In the genomic region with DNA sequence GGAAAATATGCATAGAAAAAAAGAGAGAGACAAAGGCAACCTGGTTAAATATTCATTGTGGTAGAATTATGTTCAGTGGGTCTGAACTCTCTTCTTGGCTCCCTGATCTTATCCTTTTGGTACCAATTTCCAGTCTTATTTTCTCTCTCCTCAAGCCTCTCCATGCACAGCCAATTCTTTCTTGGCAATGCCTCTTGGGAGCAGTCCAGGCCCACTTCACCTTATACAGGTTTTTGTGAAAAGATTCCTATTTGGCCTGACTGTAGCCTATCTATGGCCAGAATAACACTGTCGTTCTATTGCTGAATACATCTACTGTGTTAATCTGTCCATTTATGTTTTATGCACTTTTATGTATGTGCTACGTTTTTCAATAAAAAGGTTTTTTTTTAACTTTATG, we compare ENCODE assay signal across 25 cellular contexts.
"Had no signal": no experiment of that assay in that cellular context is flagged by ENCODE, and none has a peak within 500 bp of the region (broad histone marks: within the 10 kb centered on the region; RNA-seq: fewer than 3 reads in every experiment).

No MANE protein-coding gene starts in this region.

- H3K36me3 ChIP-seq: colonic mucosa, gastrocnemius medialis, left lung, lower lobe of right lung, neural progenitor cell, stomach had no signal

- H3K27me3 ChIP-seq: colonic mucosa, testis had no signal

- H3K4me1 ChIP-seq: colonic mucosa, testis had no signal

- H3K9me3 ChIP-seq: colonic mucosa, gastrocnemius medialis, left lung, lower lobe of right lung, stomach, testis had no signal

- H3K27ac ChIP-seq: colonic mucosa, gastrocnemius medialis, left lung, lower lobe of right lung, neural progenitor cell, stomach, testis had no signal

- H3K4me3 ChIP-seq: colonic mucosa, gastrocnemius medialis, left lung, lower lobe of right lung, neural progenitor cell, stomach, testis had no signal

- DNase-seq: activated CD4-positive, alpha-beta T cell treated with anti-CD3 and anti-CD28 coated beads for 1 hour; activated CD4-positive, alpha-beta T cell treated with anti-CD3 and anti-CD28 coated beads, Interleukin-2, amount 50 U/mL, for 1 hour; activated CD8-positive, alpha-beta memory T cell treated with anti-CD3 and anti-CD28 coated beads, Interleukin-2, amount 10 ng/mL, durations not matched to agents 7 days and 5 days; activated CD8-positive, alpha-beta T cell treated with anti-CD3 and anti-CD28 coated beads, Interleukin-2, amount 10 ng/mL, durations not matched to agents 7 days and 5 days; activated T-cell treated with anti-CD3 and anti-CD28 coated beads, Interleukin-2, amount 50 U/mL, for 48 hours; anterior cingulate cortex; colonic mucosa; effector memory CD4-positive, alpha-beta T cell; gastrocnemius medialis; glutamatergic neuron; left lung; lower lobe of right lung; mesenchymal stem cell; natural killer cell; posterior cingulate gyrus; right cardiac atrium; stimulated activated CD4-positive, alpha-beta T cell treated with anti-CD3 and anti-CD28 coated beads, Interleukin-15, amount 100 ng/mL, for 24 hours; stimulated activated CD4-positive, alpha-beta T cell treated with anti-CD3 and anti-CD28 coated beads, Interleukin-2, amount 100 ng/mL, for 24 hours; stimulated activated naive B cell treated with anti-CD40 and anti-IgM and Interleukin-4, amounts not matched to agents 10 μg/mL and 1 μg/mL and 100 μg/mL, for 72 hours; stomach; testis; trophoblast cell had no signal

- ATAC-seq: activated CD8-positive, alpha-beta memory T cell treated with anti-CD3 and anti-CD28 coated beads, Interleukin-2, amount 10 ng/mL, durations not matched to agents 7 days and 5 days; activated CD8-positive, alpha-beta T cell treated with anti-CD3 and anti-CD28 coated beads, Interleukin-2, amount 10 ng/mL, durations not matched to agents 7 days and 5 days; activated naive CD4-positive, alpha-beta T cell treated with anti-CD3 and anti-CD28 coated beads, Interleukin-2, amount 50 U/mL, for 72 hours; gastrocnemius medialis; left lung; lower lobe of right lung; natural killer cell; right cardiac atrium; stimulated activated naive B cell treated with anti-CD40 and anti-IgM and Interleukin-4, amounts not matched to agents 10 μg/mL and 1 μg/mL and 100 μg/mL, for 72 hours; WTC11 had no signal
